Comparison of ENCODE assay signal across 10 cellular contexts in genomic region chr19:5172859-5173577, GRCh38.
DNase-seq lines count a peak whose midpoint lies in the region; ATAC-seq, FAIRE-seq and TF ChIP-seq lines count a peak whose summit lies in the region.
"Had no signal": no experiment of that assay in that cellular context is flagged by ENCODE, and none has a peak within 500 bp of the region (broad histone marks: within the 10 kb centered on the region; RNA-seq: fewer than 3 reads in every experiment).

No MANE protein-coding gene starts in this region.

- H3K36me3 ChIP-seq in PC-3 (ENCODE audit: low read depth, low read length) (no peaks in the 10 kb centered on the region), endothelial cell of umbilical vein (ENCODE audit: control insufficient read depth in 2 of 2, extremely low read depth in 1 of 2, insufficient read depth in 2 of 2, low read length in 2 of 2) (no peaks in the 10 kb centered on the region)

- BruUV-seq in PC-3 (replicated peaks; lab: Mats Ljungman, UMichigan) = TSS peak; percentile 35
- BruUV-seq in endothelial cell of umbilical vein (replicated peaks; lab: Mats Ljungman, UMichigan) = no TSS peak

- POLR2A ChIA-PET in PC-3 (lab: Charles Lee; ENCODE audit: unreplicated experiment) = interaction anchor here (0.6 to 0.7 kb wide), 2 partner anchors 144 to 1348 kb away, joined by 5 to 7 read pairs; no protein-coding TSS in a partner anchor
- POLR2A ChIA-PET in endothelial cell of umbilical vein (lab: Charles Lee) = no interaction called here

- H3K27ac Mint-ChIP-seq in activated T-cell treated with anti-CD3 and anti-CD28 coated beads, Interleukin-2, amount 50 U/mL, for 72 hours = no peak overlapping the region

- intact Hi-C loops in PC-3 (cut with micrococcal nuclease) = loop anchor here (5.0 kb wide), 1 partner anchor 54 kb away; no protein-coding TSS in a partner anchor
- intact Hi-C loops in endothelial cell of umbilical vein (cut with micrococcal nuclease) = loop anchor here (10.0 kb wide), 1 partner anchor 858 kb away; no protein-coding TSS in a partner anchor

- peak; percentile 95 for FAIRE-seq in endothelial cell of umbilical vein (lab: Jason Lieb, UNC)
- FAIRE-seq: islet of Langerhans had no signal

- H3K4me2 ChIP-seq in PC-3 (ENCODE audit: low read length) = 0 out of 2 replicates have a peak overlapping the region, but pooled peaks have one; percentile 2
- peak overlapping the region; percentile 17 for H3K4me2 ChIP-seq in endothelial cell of umbilical vein (ENCODE audit: insufficient read depth, low read length)

- dilution Hi-C loops in endothelial cell of umbilical vein (cut with MboI; ENCODE audit: extremely low pct_ligation_motif_present, low sequenced_read_pairs) = no loop called here

- H2AFZ ChIP-seq in PC-3 (ENCODE audit: low read length) (no peak overlapping the region), endothelial cell of umbilical vein (ENCODE audit: low read depth, low read length) (no peak overlapping the region)

- H3K27me3 ChIP-seq in PC-3 (ENCODE audit: low read length) (no peaks in the 10 kb centered on the region), endothelial cell of umbilical vein (ENCODE audit: control insufficient read depth in 2 of 2, insufficient read depth in 2 of 2, low read length in 2 of 2) (peaks cover 6 to 7% of the 10 kb centered on the region in 2 experiments)

- H3F3A ChIP-seq in PC-3 (ENCODE audit: low read length, unreplicated experiment) = no peaks in the 10 kb centered on the region

- H3K4me1 ChIP-seq in PC-3 (ENCODE audit: insufficient read depth, low read length) = peaks cover 44% of the 10 kb centered on the region
- peaks cover 8% of the 10 kb centered on the region for H3K4me1 ChIP-seq in endothelial cell of umbilical vein (ENCODE audit: control insufficient read depth, extremely low read depth, insufficient read depth, low read length)

- H3K9ac ChIP-seq in PC-3 (ENCODE audit: low read length) (peak overlapping the region; percentile 72), endothelial cell of umbilical vein (replicated peaks; ENCODE audit: extremely low read depth, insufficient read depth, low read length) (no peak overlapping the region)

- peaks cover 6% of the 10 kb centered on the region for H3K4me1 Mint-ChIP-seq in activated T-cell treated with anti-CD3 and anti-CD28 coated beads, Interleukin-2, amount 50 U/mL, for 72 hours (ENCODE audit: low read depth)

- no peaks in the 10 kb centered on the region for H3K9me3 ChIP-seq in PC-3 (ENCODE audit: low read length)
- no peaks in the 10 kb centered on the region for H3K9me3 ChIP-seq in endothelial cell of umbilical vein (replicated peaks; ENCODE audit: control insufficient read depth, insufficient read depth, low read length)

- TF ChIP-seq CTCF in PC-3 (conservative IDR thresholded peaks at IDR 0.05; ENCODE audit: low read depth, low read length) (no peak), endothelial cell of umbilical vein (IDR thresholded peaks at IDR 0.05; ENCODE audit: extremely low read depth in 1 of 2, insufficient read depth in 1 of 2, low read depth in 1 of 2, low read length in 2 of 2) (no peak), omental fat pad (IDR thresholded peaks at IDR 0.05) (no peak)

- H3K79me2 ChIP-seq in PC-3 (ENCODE audit: low read length) (no peaks in the 10 kb centered on the region), endothelial cell of umbilical vein (ENCODE audit: control insufficient read depth, insufficient read depth, low read length) (no peaks in the 10 kb centered on the region)

- H3K4me3 Mint-ChIP-seq in activated T-cell treated with anti-CD3 and anti-CD28 coated beads, Interleukin-2, amount 50 U/mL, for 72 hours = no peak overlapping the region

- H3K27me3 Mint-ChIP-seq in activated T-cell treated with anti-CD3 and anti-CD28 coated beads, Interleukin-2, amount 50 U/mL, for 72 hours (ENCODE audit: low read depth) = peaks cover 9% of the 10 kb centered on the region

- H3K9me1 ChIP-seq in endothelial cell of umbilical vein (replicated peaks; ENCODE audit: control insufficient read depth, extremely low read depth, insufficient read depth, low read length) = no peaks in the 10 kb centered on the region

- H3K9me2 ChIP-seq in PC-3 (replicated peaks; ENCODE audit: low read length) = no peaks in the 10 kb centered on the region

- no peaks in the 10 kb centered on the region for H3K36me3 Mint-ChIP-seq in activated T-cell treated with anti-CD3 and anti-CD28 coated beads, Interleukin-2, amount 50 U/mL, for 72 hours (ENCODE audit: insufficient read depth in 2 of 2)

- H3K27ac ChIP-seq in PC-3 (ENCODE audit: low read length) = peak overlapping the region; percentile 95
- peak overlapping the region; percentile 13 for H3K27ac ChIP-seq in endothelial cell of umbilical vein (ENCODE audit: insufficient read depth, low read depth, low read length)

- H3K9me3 Mint-ChIP-seq in activated T-cell treated with anti-CD3 and anti-CD28 coated beads, Interleukin-2, amount 50 U/mL, for 72 hours = no peaks in the 10 kb centered on the region

- CTCF ChIA-PET in PC-3 (lab: Charles Lee) (interaction anchor here (0.5 kb wide), 1 partner anchor 14 kb away, joined by 6 read pairs; no protein-coding TSS in a partner anchor), endothelial cell of umbilical vein (lab: Charles Lee) (interaction anchor here (1.3 kb wide), 1 partner anchor 19 kb away, joined by 7 read pairs; no protein-coding TSS in a partner anchor)

- ATAC-seq in PC-3 = peak; percentile 96
- ATAC-seq in omental fat pad (ENCODE audit: low FRiP score) = peak; percentile 60
- no peak for ATAC-seq in GM18870 (IDR thresholded peaks at IDR 0.05; ENCODE audit: unreplicated experiment)
- no peak for ATAC-seq in activated T-cell treated with anti-CD3 and anti-CD28 coated beads, Interleukin-2, amount 50 U/mL, for 72 hours (replicated peaks in 1 of 2)

- H3K4me3 ChIP-seq in PC-3 (ENCODE audit: low read length) (no peak overlapping the region), endothelial cell of umbilical vein (replicated peaks in 1 of 3; ENCODE audit: insufficient read depth in 1 of 3, low read depth in 1 of 3, low read length in 3 of 3) (no peak overlapping the region)

- H4K20me1 ChIP-seq in PC-3 (ENCODE audit: low read length) (no peaks in the 10 kb centered on the region), endothelial cell of umbilical vein (replicated peaks; ENCODE audit: control insufficient read depth, extremely low read depth, insufficient read depth, low read length) (no peaks in the 10 kb centered on the region)

- DNase-seq in EL = peak; percentile 100
- DNase-seq in PC-3 = peak; percentile 100
- peak; percentile 76 for DNase-seq in endothelial cell of umbilical vein (ENCODE audit: low read depth, low spot score)
- DNase-seq in omental fat pad (ENCODE audit: low spot score) = no peak
- no peak for DNase-seq in activated T-cell treated with anti-CD3 and anti-CD28 coated beads, Interleukin-2, amount 50 U/mL, for 72 hours
- DNase-seq in GM19238 (ENCODE audit: insufficient read length, low spot score) = no peak
- DNase-seq in NCI-H146 treated with DMSO at 0.1 percent for 48 hours (lab: John Stamatoyannopoulos, UW; ENCODE audit: unreplicated experiment) = no peak
- DNase-seq: stimulated activated CD4-positive, alpha-beta T cell treated with anti-CD3 and anti-CD28 coated beads, Interleukin-1b, Interleukin-23, amount 100 ng/mL, for 48 hours had no signal

- no peak for TF ChIP-seq POLR2A in endothelial cell of umbilical vein (IDR thresholded peaks at IDR 0.05; ENCODE audit: low read depth, low read length)

TF ChIP-seq in endothelial cell of umbilical vein, 7 proteins besides CTCF, POLR2A, EP300 and RAD21:
- TF ChIP-seq JUN (IDR thresholded peaks at IDR 0.05; ENCODE audit: borderline replicate concordance, insufficient read depth, insufficient read length, low read depth) (peak; percentile 84), POLR2AphosphoS5 (IDR thresholded peaks at IDR 0.05; ENCODE audit: insufficient read depth, low read depth, low read length) (peak; percentile 53), FOS (IDR thresholded peaks at IDR 0.05; ENCODE audit: borderline replicate concordance, insufficient read depth, low read length) (peak; percentile 95), GATA2 (IDR thresholded peaks at IDR 0.05; ENCODE audit: insufficient read depth, insufficient read length, low read depth, low read length) (peak; percentile 62), EZH2 (IDR thresholded peaks at IDR 0.05; ENCODE audit: borderline replicate concordance, low read depth, low read length, severe bottlenecking) (no peak)

Comparison
In these comparisons a context has a peak if more than half of its experiments do, and no peak if none do; other contexts are left out.
1. DNase-seq: peak in EL (single experiment), PC-3 (single experiment) and endothelial cell of umbilical vein (single experiment); none in omental fat pad (single experiment), activated T-cell treated with anti-CD3 and anti-CD28 coated beads, Interleukin-2, amount 50 U/mL, for 72 hours (0 of 2), GM19238 (single experiment) and NCI-H146 treated with DMSO at 0.1 percent for 48 hours (single experiment).
2. ATAC-seq: peak in PC-3 (single experiment) and omental fat pad (single experiment); none in GM18870 (single experiment) and activated T-cell treated with anti-CD3 and anti-CD28 coated beads, Interleukin-2, amount 50 U/mL, for 72 hours (0 of 2).